Comparison of ENCODE assay signal across 2 cellular contexts in the genomic region with DNA sequence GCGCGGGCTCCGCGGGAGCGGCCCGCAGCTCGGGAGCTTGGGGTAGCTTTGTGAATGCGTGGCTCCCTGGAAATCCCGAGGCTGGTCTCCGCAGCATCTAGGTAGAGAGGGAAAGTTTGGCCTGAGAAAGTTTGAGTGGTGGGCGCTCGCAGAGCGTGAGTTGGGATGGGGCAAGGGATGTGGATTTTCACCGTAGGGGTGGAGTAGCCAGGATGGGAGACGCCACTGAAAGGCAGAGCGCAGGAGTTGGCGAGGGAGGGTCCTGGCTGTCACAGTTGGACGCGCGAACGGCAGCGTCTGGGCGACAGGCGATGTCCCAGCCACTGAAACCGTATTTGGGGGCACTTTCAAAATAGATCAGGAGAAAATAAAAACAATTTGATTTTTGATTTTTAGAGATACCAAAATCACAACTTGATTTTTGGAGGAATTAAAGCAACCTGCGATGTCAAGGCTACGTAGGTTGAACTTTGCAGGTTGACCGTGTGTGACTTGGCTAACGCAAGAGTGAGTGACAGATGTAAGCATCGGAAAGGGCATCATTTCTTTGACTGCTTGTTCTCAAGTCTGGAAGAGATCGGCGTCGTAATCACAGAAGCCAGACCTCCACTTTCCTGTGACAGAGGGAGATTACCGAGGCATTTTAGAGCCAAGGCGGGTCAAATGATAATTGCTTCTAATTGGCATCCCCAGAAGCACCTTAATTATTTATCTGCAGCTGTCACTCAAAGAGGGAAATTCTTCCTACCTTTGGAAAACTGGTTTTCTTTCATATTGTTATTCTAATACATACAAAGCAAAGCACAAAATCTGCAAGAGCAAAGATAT.
TF ChIP-seq lines count a peak whose summit lies in the region.

No MANE protein-coding gene starts in this region.

TF ChIP-seq in SK-N-SH, 30 proteins besides CTCF, POLR2A, EP300 and RAD21 (continued from another document):
- TF ChIP-seq EZH2phosphoT487 (IDR thresholded peaks at IDR 0.05; ENCODE audit: borderline replicate concordance, low read depth): no peak
- no peak for TF ChIP-seq SIN3A (IDR thresholded peaks at IDR 0.05; ENCODE audit: borderline replicate concordance, low read depth, low read length)
- TF ChIP-seq YY1 (IDR thresholded peaks at IDR 0.05; ENCODE audit: low read depth): no peak
- TF ChIP-seq RXRA (IDR thresholded peaks at IDR 0.05; ENCODE audit: borderline replicate concordance, low read depth): no peak

TF ChIP-seq in SK-N-SH treated with all-trans-retinoic acid at 6 μM for 48 hours, 23 proteins besides CTCF, POLR2A, EP300 and RAD21 (continued from another document):
- TF ChIP-seq, protein P1, sequence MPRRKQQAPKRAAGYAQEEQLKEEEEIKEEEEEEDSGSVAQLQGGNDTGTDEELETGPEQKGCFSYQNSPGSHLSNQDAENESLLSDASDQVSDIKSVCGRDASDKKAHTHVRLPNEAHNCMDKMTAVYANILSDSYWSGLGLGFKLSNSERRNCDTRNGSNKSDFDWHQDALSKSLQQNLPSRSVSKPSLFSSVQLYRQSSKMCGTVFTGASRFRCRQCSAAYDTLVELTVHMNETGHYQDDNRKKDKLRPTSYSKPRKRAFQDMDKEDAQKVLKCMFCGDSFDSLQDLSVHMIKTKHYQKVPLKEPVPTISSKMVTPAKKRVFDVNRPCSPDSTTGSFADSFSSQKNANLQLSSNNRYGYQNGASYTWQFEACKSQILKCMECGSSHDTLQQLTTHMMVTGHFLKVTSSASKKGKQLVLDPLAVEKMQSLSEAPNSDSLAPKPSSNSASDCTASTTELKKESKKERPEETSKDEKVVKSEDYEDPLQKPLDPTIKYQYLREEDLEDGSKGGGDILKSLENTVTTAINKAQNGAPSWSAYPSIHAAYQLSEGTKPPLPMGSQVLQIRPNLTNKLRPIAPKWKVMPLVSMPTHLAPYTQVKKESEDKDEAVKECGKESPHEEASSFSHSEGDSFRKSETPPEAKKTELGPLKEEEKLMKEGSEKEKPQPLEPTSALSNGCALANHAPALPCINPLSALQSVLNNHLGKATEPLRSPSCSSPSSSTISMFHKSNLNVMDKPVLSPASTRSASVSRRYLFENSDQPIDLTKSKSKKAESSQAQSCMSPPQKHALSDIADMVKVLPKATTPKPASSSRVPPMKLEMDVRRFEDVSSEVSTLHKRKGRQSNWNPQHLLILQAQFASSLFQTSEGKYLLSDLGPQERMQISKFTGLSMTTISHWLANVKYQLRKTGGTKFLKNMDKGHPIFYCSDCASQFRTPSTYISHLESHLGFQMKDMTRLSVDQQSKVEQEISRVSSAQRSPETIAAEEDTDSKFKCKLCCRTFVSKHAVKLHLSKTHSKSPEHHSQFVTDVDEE (CRISPR knock-in tag; IDR thresholded peaks at IDR 0.05): no peak
- TF ChIP-seq TOX (CRISPR knock-in tag; IDR thresholded peaks at IDR 0.05; ENCODE audit: borderline replicate concordance): no peak
- TF ChIP-seq ZC3H10 (CRISPR knock-in tag; IDR thresholded peaks at IDR 0.05): no peak
- TF ChIP-seq TCF4 (CRISPR knock-in tag; IDR thresholded peaks at IDR 0.05; ENCODE audit: borderline replicate concordance): no peak
- no peak for TF ChIP-seq ESRRG (CRISPR knock-in tag; IDR thresholded peaks at IDR 0.05)
- no peak for TF ChIP-seq BACH2 (CRISPR knock-in tag; IDR thresholded peaks at IDR 0.05; ENCODE audit: borderline replicate concordance)
